In genomic region chr7:91519241-91520200, GRCh38 we compare ENCODE assay signal across 14 cellular contexts.
DNase-seq lines count a peak whose midpoint lies in the region; ATAC-seq, FAIRE-seq and TF ChIP-seq lines count a peak whose summit lies in the region.
"Had no signal": no experiment of that assay in that cellular context is flagged by ENCODE, and none has a peak within 500 bp of the region (broad histone marks: within the 10 kb centered on the region; RNA-seq: fewer than 3 reads in every experiment).

No MANE protein-coding gene starts in this region.

- FAIRE-seq in RCC 7860 (lab: Jason Lieb, UNC): no peak

- TF ChIP-seq CTCF in AG10803 (conservative IDR thresholded peaks at IDR 0.05; ENCODE audit: low read length): no peak
- no peak for TF ChIP-seq CTCF in astrocyte of the spinal cord (IDR thresholded peaks at IDR 0.05; ENCODE audit: low read depth, low read length)

- in situ Hi-C loops in astrocyte of the spinal cord (cut with HindIII; ENCODE audit: low sequenced_read_pairs): no loop called here

- peak; percentile 4 for DNase-seq in AG10803 (ENCODE audit: low read depth)
- DNase-seq in NCI-H187 (lab: John Stamatoyannopoulos, UW): peak; percentile 69 to 86
- peak; percentile 88 for DNase-seq in astrocyte of the spinal cord (ENCODE audit: low read depth, low spot score)
- peak; percentile 82 for DNase-seq in myocyte (ENCODE audit: low read depth)
- DNase-seq in RCC 7860 (ENCODE audit: low spot score): no peak
- DNase-seq in germinal center (ENCODE audit: low spot score): no peak
- no peak for DNase-seq in mesenteric fat pad (ENCODE audit: low spot score)
- DNase-seq: esophagus squamous epithelium; IMR-90; stimulated activated CD4-positive, alpha-beta T cell treated with anti-CD3 and anti-CD28 coated beads, Interleukin-15, amount 100 ng/mL, for 24 hours; upper lobe of left lung had no signal

- H3K4me3 ChIP-seq in AG10803 (ENCODE audit: low read length) (no peak overlapping the region), astrocyte of the spinal cord (ENCODE audit: low read depth, low read length) (no peak overlapping the region)
- H3K4me3 ChIP-seq: esophagus squamous epithelium, lung, upper lobe of left lung had no signal

- no peak for ATAC-seq in GM19035 (IDR thresholded peaks at IDR 0.05; ENCODE audit: unreplicated experiment)
- ATAC-seq: SK-N-SH treated with all-trans-retinoic acid at 6 μM for 48 hours had no signal

Comparison
In these comparisons a context has a peak if more than half of its experiments do, and no peak if none do; other contexts are left out.
1. DNase-seq: peak in AG10803 (single experiment), NCI-H187 (2 of 2), astrocyte of the spinal cord (single experiment) and myocyte (single experiment); none in RCC 7860 (single experiment), germinal center (single experiment) and mesenteric fat pad (single experiment).